Comparison of ENCODE assay signal across 28 cellular contexts in the genomic region with DNA sequence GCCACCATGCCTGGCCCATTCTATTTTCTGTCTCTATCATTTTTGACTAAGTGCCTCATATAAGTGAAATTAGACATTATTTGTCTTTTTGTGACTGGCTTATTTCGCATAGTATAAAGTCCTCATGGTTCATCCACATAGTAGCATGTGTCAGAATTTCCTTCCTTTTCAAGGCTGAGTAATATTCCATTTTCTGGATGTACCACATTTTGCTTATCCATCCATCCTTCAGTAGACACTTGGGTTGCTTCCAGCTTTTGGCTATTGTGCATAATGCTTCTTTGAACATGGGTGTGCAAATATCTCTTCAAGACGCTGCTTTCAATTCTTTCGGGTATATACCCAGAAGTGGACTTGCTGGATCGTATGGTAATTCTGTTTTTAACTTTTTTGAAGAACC.
"Had no signal": no experiment of that assay in that cellular context is flagged by ENCODE, and none has a peak within 500 bp of the region (broad histone marks: within the 10 kb centered on the region; RNA-seq: fewer than 3 reads in every experiment).

No MANE protein-coding gene starts in this region.

- H3K9me3 Mint-ChIP-seq: nephron; stimulated activated effector memory CD8-positive, alpha-beta T cell treated with anti-CD3 and anti-CD28 coated beads, Interleukin-12 subunit alpha, Interleukin-12 subunit beta, amount 100 ng/mL, for 72 hours; type B pancreatic cell had no signal

- H3K4me1 Mint-ChIP-seq: mesothelial cell of epicardium; naive thymus-derived CD4-positive, alpha-beta T cell; neural progenitor cell had no signal

- H3K27ac Mint-ChIP-seq: mesothelial cell of epicardium; naive thymus-derived CD4-positive, alpha-beta T cell; nephron; neural progenitor cell; stimulated activated effector memory CD8-positive, alpha-beta T cell treated with anti-CD3 and anti-CD28 coated beads, Interleukin-12 subunit alpha, Interleukin-12 subunit beta, amount 100 ng/mL, for 72 hours; type B pancreatic cell had no signal

- FAIRE-seq: colon, kidney had no signal

- H3K9me3 ChIP-seq: psoas muscle, testis, tibial artery had no signal

- DNase-seq: dorsolateral prefrontal cortex; effector CD4-positive, alpha-beta T cell; foreskin keratinocyte; heart left ventricle; kidney; mesenchymal stem cell; naive thymus-derived CD4-positive, alpha-beta T cell; nucleus accumbens; psoas muscle; right cardiac atrium; sigmoid colon; stimulated activated CD4-positive, alpha-beta T cell treated with anti-CD3 and anti-CD28 coated beads, Interleukin-2, amount 100 ng/mL, for 24 hours; stimulated activated CD4-positive, alpha-beta T cell treated with anti-CD3 and anti-CD28 coated beads, Interleukin-4, amount 100 ng/mL, for 24 hours; stimulated activated naive CD8-positive, alpha-beta T cell treated with anti-CD3 and anti-CD28 coated beads, Interleukin-15, Interleukin-2, amounts not matched to agents 100 U/mL and 50 U/mL, for 24 hours; substantia nigra; testis; tibial artery had no signal

- H3K27me3 ChIP-seq: dorsolateral prefrontal cortex, foreskin keratinocyte, gastroesophageal sphincter, heart left ventricle, hepatocyte, neural progenitor cell, sigmoid colon, testis, tibial artery had no signal

- H3K27me3 Mint-ChIP-seq: naive thymus-derived CD4-positive, alpha-beta T cell; type B pancreatic cell had no signal

- H2AFZ ChIP-seq: hepatocyte, neural progenitor cell had no signal

- H3K36me3 Mint-ChIP-seq: stimulated activated effector memory CD8-positive, alpha-beta T cell treated with anti-CD3 and anti-CD28 coated beads, Interleukin-12 subunit alpha, Interleukin-12 subunit beta, amount 100 ng/mL, for 72 hours had no signal

- H3K79me2 ChIP-seq: hepatocyte had no signal

- H3K4me2 ChIP-seq: hepatocyte, neural progenitor cell had no signal

- H3K4me1 ChIP-seq: foreskin keratinocyte, gastroesophageal sphincter, heart left ventricle, neural progenitor cell, psoas muscle, sigmoid colon, testis, tibial artery had no signal

- H3K27ac ChIP-seq: dorsolateral prefrontal cortex, epithelial cell of prostate, foreskin keratinocyte, gastroesophageal sphincter, hepatocyte, neural progenitor cell, psoas muscle, sigmoid colon, testis, tibial artery had no signal

- H3K4me3 ChIP-seq: dorsolateral prefrontal cortex, gastroesophageal sphincter, heart left ventricle, hepatocyte, neural progenitor cell, psoas muscle, sigmoid colon, testis, tibial artery had no signal

- H3K9ac ChIP-seq: neural progenitor cell had no signal

- H3K4me3 Mint-ChIP-seq: mesothelial cell of epicardium; naive thymus-derived CD4-positive, alpha-beta T cell; nephron; neural progenitor cell; stimulated activated effector memory CD8-positive, alpha-beta T cell treated with anti-CD3 and anti-CD28 coated beads, Interleukin-12 subunit alpha, Interleukin-12 subunit beta, amount 100 ng/mL, for 72 hours; type B pancreatic cell had no signal

- ATAC-seq: esophagus mucosa; foreskin keratinocyte; gastroesophageal sphincter; heart left ventricle; left lobe of liver; naive thymus-derived CD4-positive, alpha-beta T cell; psoas muscle; right cardiac atrium; stimulated activated effector memory CD8-positive, alpha-beta T cell treated with anti-CD3 and anti-CD28 coated beads, Interleukin-12 subunit alpha, Interleukin-12 subunit beta, amount 100 ng/mL, for 72 hours; stimulated activated naive CD8-positive, alpha-beta T cell treated with anti-CD3 and anti-CD28 coated beads, Interleukin-15, Interleukin-2, amounts not matched to agents 100 U/mL and 50 U/mL, for 24 hours had no signal
